Comparison of ENCODE assay signal across 18 cellular contexts in genomic region chr19:38001158-38001781, GRCh38.
"Had no signal": no experiment of that assay in that cellular context is flagged by ENCODE, and none has a peak within 500 bp of the region (broad histone marks: within the 10 kb centered on the region; RNA-seq: fewer than 3 reads in every experiment).

No MANE protein-coding gene starts in this region.

- H3K4me1 Mint-ChIP-seq: activated naive CD8-positive, alpha-beta T cell treated with anti-CD3 and anti-CD28 coated beads, Interleukin-2, amount 10 ng/mL, durations not matched to agents 7 days and 5 days had no signal

- H2AFZ ChIP-seq: neural progenitor cell, parathyroid adenoma had no signal

- H3K27me3 Mint-ChIP-seq: activated naive CD8-positive, alpha-beta T cell treated with anti-CD3 and anti-CD28 coated beads, Interleukin-2, amount 10 ng/mL, durations not matched to agents 7 days and 5 days; stimulated activated naive CD8-positive, alpha-beta T cell treated with anti-CD3 and anti-CD28 coated beads, Interleukin-15, Interleukin-2, amounts not matched to agents 100 ng/mL and 50 ng/mL, for 24 hours had no signal

- H3K4me2 ChIP-seq: neural progenitor cell had no signal

- H3K9ac ChIP-seq: neural progenitor cell, parathyroid adenoma had no signal

- H3K27me3 ChIP-seq: gastrocnemius medialis, left lung, neural progenitor cell, upper lobe of right lung had no signal

- H3K4me3 ChIP-seq: gastrocnemius medialis, left lung, neural progenitor cell, upper lobe of right lung had no signal

- H3K36me3 ChIP-seq: gastrocnemius medialis, left lung, neural progenitor cell, upper lobe of right lung had no signal

- H3K27ac ChIP-seq: gastrocnemius medialis, left lung, neural progenitor cell, parathyroid adenoma had no signal

- DNase-seq: activated CD4-positive, alpha-beta T cell treated with anti-CD3 and anti-CD28 coated beads for 1 hour; activated CD4-positive, alpha-beta T cell treated with anti-CD3 and anti-CD28 coated beads, Interleukin-2, amount 50 U/mL, for 48 hours; activated gamma-delta T cell; activated naive CD8-positive, alpha-beta T cell treated with anti-CD3 and anti-CD28 coated beads, Interleukin-2, amount 10 ng/mL, durations not matched to agents 7 days and 5 days; activated T-cell treated with anti-CD3 and anti-CD28 coated beads, Interleukin-2, amount 50 U/mL, for 48 hours; anterior cingulate cortex; gastrocnemius medialis; left lung; mesendoderm; stimulated activated CD4-positive, alpha-beta T cell treated with anti-CD3 and anti-CD28 coated beads, Interleukin-4, amount 100 ng/mL, for 1 hour; stimulated activated CD8-positive, alpha-beta memory T cell treated with anti-CD3 and anti-CD28 coated beads, Interleukin-4, amount 100 ng/mL, for 48 hours; T-helper 2 cell; upper lobe of right lung had no signal

- H3K9me3 ChIP-seq: gastrocnemius medialis, left lung, upper lobe of right lung had no signal

- H3K4me3 Mint-ChIP-seq: activated naive CD8-positive, alpha-beta T cell treated with anti-CD3 and anti-CD28 coated beads, Interleukin-2, amount 10 ng/mL, durations not matched to agents 7 days and 5 days; neural progenitor cell; stimulated activated naive CD8-positive, alpha-beta T cell treated with anti-CD3 and anti-CD28 coated beads, Interleukin-15, Interleukin-2, amounts not matched to agents 100 ng/mL and 50 ng/mL, for 24 hours had no signal

- FAIRE-seq: endometrium, keratinocyte had no signal

- ATAC-seq: gastrocnemius medialis, left lung, upper lobe of right lung had no signal

- H3K36me3 Mint-ChIP-seq: activated naive CD8-positive, alpha-beta T cell treated with anti-CD3 and anti-CD28 coated beads, Interleukin-2, amount 10 ng/mL, durations not matched to agents 7 days and 5 days; neural progenitor cell had no signal

- H3K27ac Mint-ChIP-seq: activated naive CD8-positive, alpha-beta T cell treated with anti-CD3 and anti-CD28 coated beads, Interleukin-2, amount 10 ng/mL, durations not matched to agents 7 days and 5 days; neural progenitor cell; stimulated activated naive CD8-positive, alpha-beta T cell treated with anti-CD3 and anti-CD28 coated beads, Interleukin-15, Interleukin-2, amounts not matched to agents 100 ng/mL and 50 ng/mL, for 24 hours had no signal

- H3K9me3 Mint-ChIP-seq: activated naive CD8-positive, alpha-beta T cell treated with anti-CD3 and anti-CD28 coated beads, Interleukin-2, amount 10 ng/mL, durations not matched to agents 7 days and 5 days; neural progenitor cell; stimulated activated naive CD8-positive, alpha-beta T cell treated with anti-CD3 and anti-CD28 coated beads, Interleukin-15, Interleukin-2, amounts not matched to agents 100 ng/mL and 50 ng/mL, for 24 hours had no signal
